In the genomic region with DNA sequence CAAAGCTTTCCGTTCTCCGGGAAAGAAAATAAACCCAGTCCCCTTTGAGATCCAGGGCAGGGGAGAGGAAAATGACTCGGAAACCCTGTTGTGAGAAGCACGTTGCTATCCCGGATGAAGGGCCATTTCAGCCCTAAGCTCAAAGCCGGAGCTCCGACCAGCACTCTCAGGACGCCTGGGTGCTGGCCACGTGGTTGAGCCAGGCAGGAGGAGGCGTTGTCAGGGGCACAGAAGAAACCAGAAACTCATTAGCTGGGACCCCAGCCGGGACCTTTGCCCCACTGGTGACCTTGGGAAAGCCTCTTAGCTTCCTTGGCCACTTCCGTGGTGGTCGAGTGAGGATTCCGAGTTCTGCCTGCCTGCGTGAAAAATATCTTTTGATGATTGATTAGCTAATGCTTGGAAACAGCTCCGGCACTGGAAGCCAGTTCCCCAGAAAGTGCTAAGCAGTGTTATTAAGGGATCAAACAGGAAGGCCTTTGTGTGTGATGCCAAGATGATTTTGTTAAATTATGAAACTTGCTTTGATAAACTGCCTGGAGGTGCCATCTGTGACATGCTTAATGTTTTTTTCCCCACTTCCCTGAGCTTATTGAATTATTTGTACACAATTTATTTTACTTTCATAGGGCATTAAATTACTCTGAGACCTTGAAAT, we compare ENCODE assay signal across 14 cellular contexts. TPM values are rescaled to one million over a fixed set of nuclear protein-coding genes. Genes with fewer than 3 reads are reported as not detected.
DNase-seq lines count a peak whose midpoint lies in the region; ATAC-seq and TF ChIP-seq lines count a peak whose summit lies in the region.
"Had no signal": no experiment of that assay in that cellular context is flagged by ENCODE, and none has a peak within 500 bp of the region (broad histone marks: within the 10 kb centered on the region; RNA-seq: fewer than 3 reads in every experiment).

No MANE protein-coding gene starts in this region.

- H3K4me3 ChIP-seq in HEK293 (ENCODE audit: low read depth, low read length): no peak overlapping the region
- no peak overlapping the region for H3K4me3 ChIP-seq in BE2C (ENCODE audit: low read depth, low read length)
- H3K4me3 ChIP-seq: BLaER1, vagina had no signal

- H3K4me1 ChIP-seq in HEK293 (ENCODE audit: control insufficient read depth, insufficient read depth, low read length): no peaks in the 10 kb centered on the region
- no peaks in the 10 kb centered on the region for H3K4me1 ChIP-seq in BE2C

- no peaks in the 10 kb centered on the region for H3K36me3 ChIP-seq in HEK293 (ENCODE audit: control insufficient read depth in 2 of 2, insufficient read depth in 1 of 2, low read length in 2 of 2)
- H3K36me3 ChIP-seq in BE2C: no peaks in the 10 kb centered on the region
- H3K36me3 ChIP-seq: BLaER1, sigmoid colon, vagina had no signal

- DNase-seq in DMS153 treated with DMSO at 0.1 percent for 48 hours (lab: John Stamatoyannopoulos, UW; ENCODE audit: unreplicated experiment) (peak; percentile 25), globus pallidus (ENCODE audit: low spot score) (peak; percentile 14), omental fat pad (ENCODE audit: low spot score) (no peak), SHP77 treated with DMSO at 0.1 percent for 48 hours (lab: John Stamatoyannopoulos, UW) (no peak), BE2C (no peak), DMS114 treated with DMSO at 0.1 percent for 48 hours (lab: John Stamatoyannopoulos, UW; ENCODE audit: unreplicated experiment) (no peak)
- DNase-seq: NCI-H1694; sigmoid colon; stimulated activated naive CD4-positive, alpha-beta T cell treated with Interleukin-2 at 50 U/mL for 16 hours; T1000 had no signal

- no peak overlapping the region for H3K27ac ChIP-seq in HEK293 (ENCODE audit: extremely low read depth, low read depth, low read length)
- H3K27ac ChIP-seq: BLaER1, sigmoid colon, vagina had no signal

- no peaks in the 10 kb centered on the region for H3K9me3 ChIP-seq in HEK293 (ENCODE audit: control insufficient read depth, insufficient read depth, low read depth, low read length)
- no peaks in the 10 kb centered on the region for H3K9me3 ChIP-seq in BE2C
- H3K9me3 ChIP-seq: BLaER1, vagina had no signal

- ATAC-seq in omental fat pad (ENCODE audit: low FRiP score) (peak; percentile 40), GM19395 (IDR thresholded peaks at IDR 0.05; ENCODE audit: unreplicated experiment) (no peak)

- TF ChIP-seq CTCF in HEK293 (tag by site-specific recombination; IDR thresholded peaks at IDR 0.05) (no peak), omental fat pad (IDR thresholded peaks at IDR 0.05) (no peak), BE2C (IDR thresholded peaks at IDR 0.05; ENCODE audit: low read depth, low read length) (no peak)

- peaks cover 37% of the 10 kb centered on the region for H3K27me3 ChIP-seq in BE2C
- H3K27me3 ChIP-seq: vagina had no signal

- CTCF ChIA-PET in HEK293 (lab: Yijun Ruan, JAX): interaction anchor here (0.7 kb wide), 1 partner anchor 719 kb away, joined by 4 read pairs; no protein-coding TSS in a partner anchor

- POLR2A ChIA-PET in HEK293 (lab: Yijun Ruan, JAX): interaction anchor here (0.5 kb wide), 1 partner anchor 57 kb away, joined by 13 read pairs; no protein-coding TSS in a partner anchor

TF ChIP-seq in HEK293, 187 proteins besides CTCF, POLR2A, EP300 and RAD21:
- no peak for TF ChIP-seq ZBTB7A (tag by site-specific recombination; IDR thresholded peaks at IDR 0.05; ENCODE audit: low read depth)
- TF ChIP-seq TRIM28 (IDR thresholded peaks at IDR 0.05; ENCODE audit: borderline replicate concordance, low read length): peak; percentile 32; the same call in 1 of the 2 replicates
- TF ChIP-seq ZFP41 (tag by site-specific recombination; IDR thresholded peaks at IDR 0.05; ENCODE audit: borderline replicate concordance): no peak

RNA-seq across cellular contexts. Expression of a gene that starts 57.5 kb away (rescaled TPM):
- 1 to 10 TPM in 2 of 4 donors, under 1 TPM in 2; 0.25 to 3.8 (median 0.98) TPM for total RNA-seq in omental fat pad
- polyA plus RNA-seq in BE2C (2012; ENCODE audit: insufficient read depth, insufficient read length, low read depth): not detected

Comparison
In these comparisons a context has a peak if more than half of its experiments do, and no peak if none do; other contexts are left out.
1. DNase-seq: peak in DMS153 treated with DMSO at 0.1 percent for 48 hours (single experiment) and globus pallidus (single experiment); none in omental fat pad (single experiment), SHP77 treated with DMSO at 0.1 percent for 48 hours (single experiment), BE2C (single experiment) and DMS114 treated with DMSO at 0.1 percent for 48 hours (single experiment).